In genomic region chr19:1154731-1155351, GRCh38 we compare ENCODE assay signal across 9 cellular contexts. TPM values are rescaled to one million over a fixed set of nuclear protein-coding genes. Genes with fewer than 3 reads are reported as not detected.
A peak's percentile ranks its signal among the peaks of the same experiment; 100 is the strongest.
DNase-seq lines count a peak whose midpoint lies in the region; ATAC-seq, FAIRE-seq and TF ChIP-seq lines count a peak whose summit lies in the region.
"Had no signal": no experiment of that assay in that cellular context is flagged by ENCODE, and none has a peak within 500 bp of the region (broad histone marks: within the 10 kb centered on the region; RNA-seq: fewer than 3 reads in every experiment).

No MANE protein-coding gene starts in this region.

- H3K27me3 ChIP-seq in K562 (ENCODE audit: control insufficient read depth in 2 of 2, insufficient read depth in 2 of 2, low read length in 2 of 2) (no peaks in the 10 kb centered on the region), skeletal muscle satellite cell (ENCODE audit: control insufficient read depth, insufficient read depth, low read length) (no peaks in the 10 kb centered on the region)

- H3K9ac ChIP-seq in K562 (ENCODE audit: insufficient read depth in 1 of 2, low read depth in 2 of 2, low read length in 2 of 2) (peak overlapping the region in 1 of 2 experiments; percentile 71; a peak in 2 of 4 replicates), skeletal muscle satellite cell (ENCODE audit: low read depth, low read length) (peak overlapping the region; percentile 86)

- H3K36me3 Mint-ChIP-seq in HFFc6 (ENCODE audit: low read depth) = no peaks in the 10 kb centered on the region
- H3K36me3 Mint-ChIP-seq: activated naive CD8-positive, alpha-beta T cell treated with anti-CD3 and anti-CD28 coated beads, Interleukin-2, amount 10 ng/mL, durations not matched to agents 7 days and 5 days had no signal

- TF ChIP-seq RAD21 in K562 (CRISPR knock-in tag; conservative IDR thresholded peaks at IDR 0.05 in 1 of 2, IDR thresholded peaks at IDR 0.05 in 1 of 2) = no peak

- H3K79me2 ChIP-seq in K562 (ENCODE audit: control insufficient read depth, insufficient read depth, low read length) = peaks cover 20% of the 10 kb centered on the region; the same call in 2 of the 3 replicates

- DNase-seq in HFFc6 (peak; percentile 83), K562 (ENCODE audit: extremely low read depth in 1 of 4, low spot score in 3 of 4) (no peak), hypothalamus (lab: John Stamatoyannopoulos, UW) (peak in 26 of 51 donors; percentile 7 to 76 (median 30)), T-helper 2 cell (no peak)
- no peak for DNase-seq in stimulated activated naive CD4-positive, alpha-beta T cell treated with Interleukin-2 at 50 U/mL for 16 hours (lab: John Stamatoyannopoulos, UW)
- DNase-seq: activated naive CD8-positive, alpha-beta T cell treated with anti-CD3 and anti-CD28 coated beads, Interleukin-2, amount 10 ng/mL, durations not matched to agents 7 days and 5 days had no signal

- in situ Hi-C loops in K562 (cut with MboI) = no loop called here

- POLR2A ChIA-PET in K562 (lab: Yijun Ruan, JAX) = interaction anchor here (0.7 kb wide), 1 partner anchor 10 kb away, joined by 4 read pairs; no protein-coding TSS in a partner anchor

- intact Hi-C loops in K562 (cut with micrococcal nuclease) = no loop called here

- H3K4me2 ChIP-seq in K562 (ENCODE audit: insufficient read depth, low read length) (no peak overlapping the region), skeletal muscle satellite cell (ENCODE audit: low read length) (peak overlapping the region; percentile 82)

- H3K9me3 Mint-ChIP-seq in HFFc6 = no peaks in the 10 kb centered on the region
- H3K9me3 Mint-ChIP-seq: activated naive CD8-positive, alpha-beta T cell treated with anti-CD3 and anti-CD28 coated beads, Interleukin-2, amount 10 ng/mL, durations not matched to agents 7 days and 5 days had no signal

- H4K20me1 ChIP-seq in K562 (replicated peaks; ENCODE audit: control insufficient read depth, insufficient read depth, low read length) = no peaks in the 10 kb centered on the region

- H3K27ac Mint-ChIP-seq in HFFc6 = peak overlapping the region; percentile 82
- H3K27ac Mint-ChIP-seq: activated naive CD8-positive, alpha-beta T cell treated with anti-CD3 and anti-CD28 coated beads, Interleukin-2, amount 10 ng/mL, durations not matched to agents 7 days and 5 days had no signal

- H3K4me1 Mint-ChIP-seq in HFFc6 (ENCODE audit: low read depth) = no peaks in the 10 kb centered on the region
- H3K4me1 Mint-ChIP-seq: activated naive CD8-positive, alpha-beta T cell treated with anti-CD3 and anti-CD28 coated beads, Interleukin-2, amount 10 ng/mL, durations not matched to agents 7 days and 5 days had no signal

- no peaks in the 10 kb centered on the region for H3K9me3 ChIP-seq in K562 (replicated peaks; ENCODE audit: control insufficient read depth, insufficient read depth, low read depth, low read length)
- no peaks in the 10 kb centered on the region for H3K9me3 ChIP-seq in skeletal muscle satellite cell (replicated peaks; ENCODE audit: low read length)

- no peak for ATAC-seq in K562
- no peak for ATAC-seq in HG02884 (IDR thresholded peaks at IDR 0.05; ENCODE audit: unreplicated experiment)
- no peak for ATAC-seq in GM18511 (IDR thresholded peaks at IDR 0.05; ENCODE audit: unreplicated experiment)

- no peak for TF ChIP-seq POLR2A in K562 (conservative IDR thresholded peaks at IDR 0.05)

- H3K27ac ChIP-seq in K562 (ENCODE audit: extremely low read depth, low read depth, low read length) = no peak overlapping the region

- H3K36me3 ChIP-seq in K562 (ENCODE audit: control insufficient read depth, insufficient read depth, low read length) = peaks cover 34% of the 10 kb centered on the region; the same call in 1 of the 3 replicates
- H3K36me3 ChIP-seq in skeletal muscle satellite cell (ENCODE audit: insufficient read depth, low read length) = peaks cover 29% of the 10 kb centered on the region

- TF ChIP-seq CTCF in HFFc6 (IDR thresholded peaks at IDR 0.05) (peak; percentile 12; the same call in 1 of the 2 replicates), K562 (IDR thresholded peaks at IDR 0.05 in 2 of 3, conservative IDR thresholded peaks at IDR 0.05 in 1 of 3; ENCODE audit: insufficient read depth in 2 of 3, low read depth in 1 of 3, low read length in 3 of 3) (no peak)

- H3K9me1 ChIP-seq in K562 (ENCODE audit: control insufficient read depth, insufficient read depth, low read length) = no peaks in the 10 kb centered on the region

- no TSS peak for BruUV-seq in K562 (replicated peaks; lab: Mats Ljungman, UMichigan)

- no peak overlapping the region for H2AFZ ChIP-seq in K562 (ENCODE audit: low read depth, low read length)

- H3K4me1 ChIP-seq in K562 (replicated peaks in 1 of 2; ENCODE audit: control insufficient read depth in 2 of 2, insufficient read depth in 2 of 2, low read length in 2 of 2) (peaks cover 0 to 59% of the 10 kb centered on the region in 2 experiments; a peak in 2 of 5 replicates), skeletal muscle satellite cell (ENCODE audit: control insufficient read depth, insufficient read depth, low read length) (peaks cover 19% of the 10 kb centered on the region)

- 78% methylated on average over 26 of the region's 32 CpGs for WGBS in K562 (ENCODE audit: insufficient coverage, low coverage, missing lambda C conversion rate)

- no peak overlapping the region for H3K4me3 Mint-ChIP-seq in HFFc6
- H3K4me3 Mint-ChIP-seq: activated naive CD8-positive, alpha-beta T cell treated with anti-CD3 and anti-CD28 coated beads, Interleukin-2, amount 10 ng/mL, durations not matched to agents 7 days and 5 days had no signal

- TF ChIP-seq EP300 in K562 (IDR thresholded peaks at IDR 0.05; ENCODE audit: low read length) = no peak

- CTCF ChIA-PET in K562 (lab: Yijun Ruan, JAX; ENCODE audit: low intra/inter-chr PET ratio) = no interaction called here

- H3K4me3 ChIP-seq in K562 = no peak overlapping the region
- peak overlapping the region; percentile 57 for H3K4me3 ChIP-seq in skeletal muscle satellite cell (ENCODE audit: low read length)

- H3K27me3 Mint-ChIP-seq in HFFc6 (ENCODE audit: insufficient read depth) = no peaks in the 10 kb centered on the region
- H3K27me3 Mint-ChIP-seq: activated naive CD8-positive, alpha-beta T cell treated with anti-CD3 and anti-CD28 coated beads, Interleukin-2, amount 10 ng/mL, durations not matched to agents 7 days and 5 days had no signal

- FAIRE-seq in K562 (lab: Jason Lieb, UNC) = no peak

RNA-seq across cellular contexts. Expression of gene SBNO2, which starts 19.2 kb away (rescaled TPM):
- total RNA-seq in HFFc6 (2021; fragmentation: NEBNext Ultra II Directional; extraction: Animal tissue kit (Norgen Biotek cat#: 25700)) = 10 to 100 TPM; 33.7 to 49.8 (median 41.5) TPM
- 26.2 and 103 TPM in 2 replicates for total RNA-seq in K562 (2011; cell fraction: chromatin; rRNA removed; ENCODE audit: low replicate concordance)
- total RNA-seq in K562 (2011; cell fraction: nucleolus; rRNA removed) = 64.1 and 67.7 TPM in 2 replicates
- 28.6 and 30.7 TPM in 2 replicates for total RNA-seq in K562 (2011; cell fraction: nucleoplasm; rRNA removed)
- total RNA-seq in K562 (2014; rRNA removed) (18.6 and 23.1 TPM in 2 replicates), K562 (2014; rRNA removed; fragmentation: Illumina TruSeq; extraction: Trizol) (4.0 and 6.3 TPM in 2 replicates), K562 (2015; rRNA removed; fragmentation: Illumina TruSeq; extraction: Trizol) (6.7 and 7.8 TPM in 2 replicates), K562 (2021) (46.2 and 49.0 TPM in 2 replicates)
- polyA plus RNA-seq in K562 (2011; rRNA removed) (6.7 and 9.3 TPM in 2 replicates), K562 (2014; fragmentation: Illumina TruSeq; extraction: Trizol) (5.2 and 13.0 TPM in 2 replicates), K562 (2014; fragmentation: Nextera tagmentation; extraction: Ambion mirVana) (under 1 TPM; 0.01 to 0.04 TPM), K562 (2014; rRNA removed) (21.5 and 23.1 TPM in 2 replicates)
- 7.4 and 14.1 TPM in 2 replicates for polyA plus RNA-seq in K562 (2011; cell fraction: cytosol; rRNA removed)
- 45.7 and 79.0 TPM in 2 replicates for polyA plus RNA-seq in K562 (2011; cell fraction: nucleus; rRNA removed)
- polyA plus RNA-seq in K562 (2012) = 20.3 and 27.1 TPM in 2 replicates
- 3.7 and 8.1 TPM in 2 replicates for polyA minus RNA-seq in K562 (2011; rRNA and poly(A)+ RNA removed)
- 16.7 and 22.1 TPM in 2 replicates for polyA minus RNA-seq in K562 (2011; cell fraction: cytosol; rRNA and poly(A)+ RNA removed)
- 20.7 and 21.3 TPM in 2 replicates for polyA minus RNA-seq in K562 (2011; cell fraction: nucleus; rRNA and poly(A)+ RNA removed)
- 43.3 and 44.1 TPM in 2 replicates for total RNA-seq in skeletal muscle satellite cell (2012; rRNA removed)

RNA-seq across cellular contexts. Expression of gene STK11, which starts 50.7 kb away (rescaled TPM):
- total RNA-seq in HFFc6 (2021; fragmentation: NEBNext Ultra II Directional; extraction: Animal tissue kit (Norgen Biotek cat#: 25700)) = 10 to 100 TPM; 52.9 to 59.1 (median 56.7) TPM
- 76.0 and 175 TPM in 2 replicates for total RNA-seq in K562 (2011; cell fraction: chromatin; rRNA removed; ENCODE audit: low replicate concordance)
- 128 and 133 TPM in 2 replicates for total RNA-seq in K562 (2011; cell fraction: nucleolus; rRNA removed)
- 58.7 and 79.5 TPM in 2 replicates for total RNA-seq in K562 (2011; cell fraction: nucleoplasm; rRNA removed)
- 96.5 and 102 TPM in 2 replicates for total RNA-seq in K562 (2014; rRNA removed)
- total RNA-seq in K562 (2014; rRNA removed; fragmentation: Illumina TruSeq; extraction: Trizol) = 28.9 and 31.7 TPM in 2 replicates
- 40.6 and 43.2 TPM in 2 replicates for total RNA-seq in K562 (2015; rRNA removed; fragmentation: Illumina TruSeq; extraction: Trizol)
- 76.3 and 89.6 TPM in 2 replicates for total RNA-seq in K562 (2021)
- 31.2 and 34.3 TPM in 2 replicates for polyA plus RNA-seq in K562 (2011; rRNA removed)
- 37.0 and 67.8 TPM in 2 replicates for polyA plus RNA-seq in K562 (2011; cell fraction: cytosol; rRNA removed)
- polyA plus RNA-seq in K562 (2011; cell fraction: nucleus; rRNA removed) = 127 and 182 TPM in 2 replicates
- 49.5 and 76.3 TPM in 2 replicates for polyA plus RNA-seq in K562 (2012)
- 22.0 and 39.1 TPM in 2 replicates for polyA plus RNA-seq in K562 (2014; fragmentation: Illumina TruSeq; extraction: Trizol)
- polyA plus RNA-seq in K562 (2014; fragmentation: Nextera tagmentation; extraction: Ambion mirVana) = under 1 TPM; 0.15 to 1.00 TPM
- polyA plus RNA-seq in K562 (2014; rRNA removed) = 69.4 and 79.9 TPM in 2 replicates
- polyA minus RNA-seq in K562 (2011; rRNA and poly(A)+ RNA removed) = 38.2 and 43.6 TPM in 2 replicates
- polyA minus RNA-seq in K562 (2011; cell fraction: cytosol; rRNA and poly(A)+ RNA removed) = 33.9 and 37.0 TPM in 2 replicates
- 34.3 and 36.1 TPM in 2 replicates for polyA minus RNA-seq in K562 (2011; cell fraction: nucleus; rRNA and poly(A)+ RNA removed)
- 50.7 and 61.9 TPM in 2 replicates for total RNA-seq in skeletal muscle satellite cell (2012; rRNA removed)

RNA-seq across cellular contexts. Expression of gene GPX4, which starts 51.0 kb away (rescaled TPM):
- total RNA-seq in HFFc6 (2021; fragmentation: NEBNext Ultra II Directional; extraction: Animal tissue kit (Norgen Biotek cat#: 25700)) = 100 to 1,000 TPM; 193 to 237 (median 223) TPM
- total RNA-seq in K562 (2011; cell fraction: chromatin; rRNA removed; ENCODE audit: low replicate concordance) = 61.5 and 154 TPM in 2 replicates
- 171 and 189 TPM in 2 replicates for total RNA-seq in K562 (2011; cell fraction: nucleolus; rRNA removed)
- total RNA-seq in K562 (2011; cell fraction: nucleoplasm; rRNA removed) = 129 and 161 TPM in 2 replicates
- total RNA-seq in K562 (2014; rRNA removed) (639 and 643 TPM in 2 replicates), K562 (2014; rRNA removed; fragmentation: Illumina TruSeq; extraction: Trizol) (131 and 209 TPM in 2 replicates), K562 (2015; rRNA removed; fragmentation: Illumina TruSeq; extraction: Trizol) (349 and 395 TPM in 2 replicates), K562 (2021) (383 and 392 TPM in 2 replicates)
- polyA plus RNA-seq in K562 (2011; rRNA removed) (223 and 286 TPM in 2 replicates), K562 (2014; fragmentation: Illumina TruSeq; extraction: Trizol) (434 and 536 TPM in 2 replicates), K562 (2014; fragmentation: Nextera tagmentation; extraction: Ambion mirVana) (100 to 1,000 TPM in 1 of 2 experiments, 10 to 100 TPM in 1; 61.4 to 125 TPM), K562 (2014; rRNA removed) (661 and 856 TPM in 2 replicates)
- polyA plus RNA-seq in K562 (2011; cell fraction: cytosol; rRNA removed) = 531 and 777 TPM in 2 replicates
- 389 and 485 TPM in 2 replicates for polyA plus RNA-seq in K562 (2011; cell fraction: nucleus; rRNA removed)
- 659 and 746 TPM in 2 replicates for polyA plus RNA-seq in K562 (2012)
- polyA minus RNA-seq in K562 (2011; rRNA and poly(A)+ RNA removed) = 117 and 134 TPM in 2 replicates
- polyA minus RNA-seq in K562 (2011; cell fraction: cytosol; rRNA and poly(A)+ RNA removed) = 191 and 300 TPM in 2 replicates
- 54.3 and 64.1 TPM in 2 replicates for polyA minus RNA-seq in K562 (2011; cell fraction: nucleus; rRNA and poly(A)+ RNA removed)
- 339 and 487 TPM in 2 replicates for total RNA-seq in skeletal muscle satellite cell (2012; rRNA removed)

RNA-seq across cellular contexts. Expression of gene POLR2E, which starts 59.7 kb away (rescaled TPM):
- 100 to 1,000 TPM; 224 to 289 (median 250) TPM for total RNA-seq in HFFc6 (2021; fragmentation: NEBNext Ultra II Directional; extraction: Animal tissue kit (Norgen Biotek cat#: 25700))
- total RNA-seq in K562 (2011; cell fraction: chromatin; rRNA removed; ENCODE audit: low replicate concordance) = 38.2 and 129 TPM in 2 replicates
- 126 and 135 TPM in 2 replicates for total RNA-seq in K562 (2011; cell fraction: nucleolus; rRNA removed)
- total RNA-seq in K562 (2011; cell fraction: nucleoplasm; rRNA removed) = 74.1 and 78.7 TPM in 2 replicates
- total RNA-seq in K562 (2014; rRNA removed) (297 and 441 TPM in 2 replicates), K562 (2014; rRNA removed; fragmentation: Illumina TruSeq; extraction: Trizol) (40.2 and 78.0 TPM in 2 replicates), K562 (2015; rRNA removed; fragmentation: Illumina TruSeq; extraction: Trizol) (141 and 144 TPM in 2 replicates), K562 (2021) (328 and 351 TPM in 2 replicates)
- polyA plus RNA-seq in K562 (2011; rRNA removed) (244 and 334 TPM in 2 replicates), K562 (2014; fragmentation: Illumina TruSeq; extraction: Trizol) (267 and 448 TPM in 2 replicates), K562 (2014; fragmentation: Nextera tagmentation; extraction: Ambion mirVana) (10 to 100 TPM in 1 of 2 experiments, 1 to 10 TPM in 1; 3.4 to 32.5 TPM), K562 (2014; rRNA removed) (413 and 438 TPM in 2 replicates)
- 305 and 616 TPM in 2 replicates for polyA plus RNA-seq in K562 (2011; cell fraction: cytosol; rRNA removed)
- polyA plus RNA-seq in K562 (2011; cell fraction: nucleus; rRNA removed) = 112 and 143 TPM in 2 replicates
- polyA plus RNA-seq in K562 (2012) = 291 and 445 TPM in 2 replicates
- 36.0 and 77.6 TPM in 2 replicates for polyA minus RNA-seq in K562 (2011; rRNA and poly(A)+ RNA removed)
- polyA minus RNA-seq in K562 (2011; cell fraction: cytosol; rRNA and poly(A)+ RNA removed) = 127 and 173 TPM in 2 replicates
- 45.4 and 50.5 TPM in 2 replicates for polyA minus RNA-seq in K562 (2011; cell fraction: nucleus; rRNA and poly(A)+ RNA removed)
- total RNA-seq in skeletal muscle satellite cell (2012; rRNA removed) = 102 and 112 TPM in 2 replicates

Comparison
In these comparisons a context has a peak if more than half of its experiments do, and no peak if none do; other contexts are left out.
1. DNase-seq: peak in HFFc6 (single experiment) and hypothalamus (26 of 51); none in K562 (0 of 4), stimulated activated naive CD4-positive, alpha-beta T cell treated with Interleukin-2 at 50 U/mL for 16 hours (single experiment) and T-helper 2 cell (0 of 5).